Comparison of ENCODE assay signal across 28 cellular contexts in genomic region chr15:94563455-94563854, GRCh38.
"Had no signal": no experiment of that assay in that cellular context is flagged by ENCODE, and none has a peak within 500 bp of the region (broad histone marks: within the 10 kb centered on the region; RNA-seq: fewer than 3 reads in every experiment).

No MANE protein-coding gene starts in this region.

- FAIRE-seq: astrocyte, bronchial epithelial cell, colon had no signal

- H3K27me3 ChIP-seq: brain microvascular endothelial cell, gastrocnemius medialis, heart left ventricle had no signal

- H3K36me3 ChIP-seq: brain microvascular endothelial cell, gastrocnemius medialis, heart left ventricle had no signal

- H3K27ac ChIP-seq: brain microvascular endothelial cell, gastrocnemius medialis, heart left ventricle had no signal

- ATAC-seq: activated CD4-positive, alpha-beta T cell treated with anti-CD3 and anti-CD28 coated beads for 36 hours; activated CD8-positive, alpha-beta memory T cell treated with anti-CD3 and anti-CD28 coated beads, Interleukin-2, amount 10 ng/mL, durations not matched to agents 7 days and 5 days; activated CD8-positive, alpha-beta T cell treated with anti-CD3 and anti-CD28 coated beads, Interleukin-2, amount 10 ng/mL, durations not matched to agents 7 days and 5 days; activated T-cell treated with anti-CD3 and anti-CD28 coated beads, Interleukin-2, amount 50 U/mL, for 72 hours; esophagus mucosa; gastrocnemius medialis; heart left ventricle had no signal

- H3K4me1 ChIP-seq: gastrocnemius medialis, heart left ventricle had no signal

- H3K9me3 ChIP-seq: gastrocnemius medialis had no signal

- H3K4me3 ChIP-seq: gastrocnemius medialis, heart left ventricle had no signal

- DNase-seq: activated CD4-positive, alpha-beta memory T cell treated with anti-CD3 and anti-CD28 coated beads for 36 hours; activated CD4-positive, alpha-beta T cell treated with anti-CD3 and anti-CD28 coated beads for 36 hours; activated CD4-positive, alpha-beta T cell treated with anti-CD3 and anti-CD28 coated beads, Interleukin-2, amount 10 ng/mL, durations not matched to agents 24 days and 14 days; activated CD4-positive, CD25-positive, alpha-beta regulatory T cell; activated CD4-positive, CD25-positive, alpha-beta regulatory T cell treated with anti-CD3 and anti-CD28 coated beads, Interleukin-2, amount 50 U/mL, for 72 hours; activated CD8-positive, alpha-beta memory T cell treated with anti-CD3 and anti-CD28 coated beads, Interleukin-2, amount 10 ng/mL, durations not matched to agents 7 days and 5 days; activated CD8-positive, alpha-beta memory T cell treated with anti-CD3 and anti-CD28 coated beads, Interleukin-2, amount 50 U/mL, for 4 hours; activated CD8-positive, alpha-beta T cell treated with anti-CD3 and anti-CD28 coated beads, Interleukin-2, amount 10 ng/mL, durations not matched to agents 7 days and 5 days; activated gamma-delta T cell; activated naive CD4-positive, alpha-beta T cell; activated naive CD4-positive, alpha-beta T cell treated with anti-CD3 and anti-CD28 coated beads, Interleukin-2, amount 10 ng/mL, durations not matched to agents 7 days and 5 days; activated T-cell treated with anti-CD3 and anti-CD28 coated beads, Interleukin-2, amount 50 U/mL, for 24 hours; activated T-cell treated with anti-CD3 and anti-CD28 coated beads, Interleukin-2, amount 50 U/mL, for 72 hours; amniotic stem cell; anterior cingulate cortex; brain microvascular endothelial cell; cortex of kidney; dermis blood vessel endothelial cell; effector CD8-positive, alpha-beta T cell; foreskin fibroblast; gastrocnemius medialis; glutamatergic neuron; heart left ventricle; T-helper 2 cell had no signal
